1 cellular context compared by ENCODE assay signal in genomic region chr20:10034717-10035571, GRCh38.
A peak's percentile ranks its signal among the peaks of the same experiment; 100 is the strongest.
TF ChIP-seq lines count a peak whose summit lies in the region.

Gene ANKEF1 (plus strand): TSS chr20:10034987. CDS start chr20:10038302, 3,315 bp downstream.

TF ChIP-seq in K562, 482 proteins besides CTCF, POLR2A, EP300 and RAD21 (continued from another document and continues in another):
- peak; percentile 90 for TF ChIP-seq ZBTB40 (IDR thresholded peaks at IDR 0.05)
- no peak for TF ChIP-seq ZBTB40 (CRISPR knock-in tag; IDR thresholded peaks at IDR 0.05)
- TF ChIP-seq ETV5 (CRISPR knock-in tag; IDR thresholded peaks at IDR 0.05; ENCODE audit: low read depth), result 0 out of 2 replicates have a peak, but pooled peaks have one; percentile 27
- peak; percentile 91 for TF ChIP-seq GABPA (tag; conservative IDR thresholded peaks at IDR 0.05; ENCODE audit: low read depth)
- TF ChIP-seq ZEB2 (IDR thresholded peaks at IDR 0.05), result peak; percentile 75
- TF ChIP-seq HOXB6 (CRISPR knock-in tag; IDR thresholded peaks at IDR 0.05; ENCODE audit: borderline replicate concordance), result no peak
- TF ChIP-seq HNRNPH1 (optimal IDR thresholded peaks at IDR 0.05; ENCODE audit: low read depth, low read length), result no peak
- TF ChIP-seq POLR2G (IDR thresholded peaks at IDR 0.05; ENCODE audit: low read depth, low read length), result peak; percentile 82
- TF ChIP-seq SAFB2 (IDR thresholded peaks at IDR 0.05; ENCODE audit: borderline replicate concordance, low read depth, low read length, severe bottlenecking), result no peak
- TF ChIP-seq CLOCK (CRISPR knock-in tag; IDR thresholded peaks at IDR 0.05; ENCODE audit: borderline replicate concordance), result no peak
- no peak for TF ChIP-seq TFE3 (CRISPR knock-in tag; IDR thresholded peaks at IDR 0.05)
- no peak for TF ChIP-seq FOXJ3 (CRISPR knock-in tag; IDR thresholded peaks at IDR 0.05)
- TF ChIP-seq PHF8 (IDR thresholded peaks at IDR 0.05; ENCODE audit: borderline replicate concordance, low read length), result peak; percentile 50; the same call in 1 of the 2 replicates
- TF ChIP-seq MLX (CRISPR knock-in tag; conservative IDR thresholded peaks at IDR 0.05), result no peak
- TF ChIP-seq RFX1 (IDR thresholded peaks at IDR 0.05), result peak; percentile 51
- peak in 1 of 2 experiments; percentile 56; a peak in 1 of 4 replicates for TF ChIP-seq TRIM24 (IDR thresholded peaks at IDR 0.05)
- no peak for TF ChIP-seq PPARD (CRISPR knock-in tag; IDR thresholded peaks at IDR 0.05)
- TF ChIP-seq UBTF (IDR thresholded peaks at IDR 0.05; ENCODE audit: borderline replicate concordance in 1 of 2, low read depth in 2 of 2, low read length in 2 of 2), result no peak
- TF ChIP-seq L3MBTL2 (IDR thresholded peaks at IDR 0.05), result peak; percentile 85
- TF ChIP-seq NONO (IDR thresholded peaks at IDR 0.05; ENCODE audit: low read depth in 2 of 2, low read length in 1 of 2), result 0 out of 4 replicates have a peak, but pooled peaks of 1 of the 2 experiments have one; percentile 24
- 0 out of 2 replicates have a peak, but pooled peaks have one; percentile 34 for TF ChIP-seq HCFC1 (IDR thresholded peaks at IDR 0.05; ENCODE audit: low read depth, low read length)
- TF ChIP-seq YBX1 (IDR thresholded peaks at IDR 0.05), result no peak
- no peak for TF ChIP-seq DNMT1 (IDR thresholded peaks at IDR 0.05)
- TF ChIP-seq VEZF1 (CRISPR knock-in tag; IDR thresholded peaks at IDR 0.05), result peak; percentile 71
- TF ChIP-seq MLLT1 (IDR thresholded peaks at IDR 0.05), result no peak
- TF ChIP-seq ATF3 (IDR thresholded peaks at IDR 0.05), result no peak
- no peak for TF ChIP-seq ATF3 (CRISPR knock-in tag; conservative IDR thresholded peaks at IDR 0.05)
- TF ChIP-seq EP400 (IDR thresholded peaks at IDR 0.05), result peak; percentile 41; the same call in 1 of the 2 replicates
- TF ChIP-seq FOXO4 (CRISPR knock-in tag; IDR thresholded peaks at IDR 0.05), result no peak
- TF ChIP-seq CBX1 (IDR thresholded peaks at IDR 0.05; ENCODE audit: low read depth), result peak; percentile 36; the same call in 1 of the 2 replicates
- TF ChIP-seq FOXP4 (CRISPR knock-in tag; IDR thresholded peaks at IDR 0.05; ENCODE audit: borderline replicate concordance), result no peak
